1 cellular context compared by ENCODE assay signal in genomic region chr22:36726007-36726380, GRCh38.
TF ChIP-seq lines count a peak whose summit lies in the region.

No MANE protein-coding gene starts in this region.

TF ChIP-seq in GM23338, 12 proteins besides CTCF, POLR2A, EP300 and RAD21 (continued from another document):
- TF ChIP-seq REST (IDR thresholded peaks at IDR 0.05; ENCODE audit: unreplicated experiment): no peak
- TF ChIP-seq EZH2 (IDR thresholded peaks at IDR 0.05; ENCODE audit: low read depth, unreplicated experiment): no peak
- no peak for TF ChIP-seq STAT1 (IDR thresholded peaks at IDR 0.05; ENCODE audit: unreplicated experiment)
- TF ChIP-seq EZH2phosphoT487 (IDR thresholded peaks at IDR 0.05; ENCODE audit: unreplicated experiment): no peak
